ENCODE assay signal across 26 cellular contexts in the genomic region with DNA sequence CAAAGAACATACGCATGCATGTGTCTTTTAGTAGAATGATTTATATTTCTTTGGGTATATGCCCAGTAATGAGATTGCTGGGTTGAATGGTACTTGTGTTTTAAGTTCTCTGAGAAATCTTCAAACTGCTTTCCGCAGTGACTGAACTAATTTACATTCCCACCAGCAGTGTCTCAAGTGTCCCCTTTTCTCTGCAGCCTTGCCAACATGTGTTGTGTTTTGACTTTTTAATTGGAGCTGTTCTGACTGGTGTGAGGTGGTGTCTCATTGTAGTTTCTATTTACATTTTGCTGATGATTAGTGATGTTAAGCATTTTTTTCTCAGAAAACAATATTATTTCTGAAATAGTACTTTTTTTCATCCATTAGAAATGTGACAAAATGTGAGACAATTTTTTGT.
"Had no signal": no experiment of that assay in that cellular context is flagged by ENCODE, and none has a peak within 500 bp of the region (broad histone marks: within the 10 kb centered on the region; RNA-seq: fewer than 3 reads in every experiment).

No MANE protein-coding gene starts in this region.

- H3K27ac ChIP-seq: left ventricle myocardium inferior, pancreas, prostate gland, skin epidermis, stomach, testis, thyroid gland, transverse colon, uterus had no signal

- H3K27me3 ChIP-seq: pancreas, stomach, testis, thyroid gland, transverse colon, uterus had no signal

- ATAC-seq: left colon; naive thymus-derived CD8-positive, alpha-beta T cell; pancreas; right cardiac atrium; sciatic nerve; stimulated activated naive B cell treated with anti-CD40 and anti-IgM and Interleukin-4, amounts not matched to agents 10 μg/mL and 1 μg/mL and 100 μg/mL, for 72 hours; stimulated activated naive CD8-positive, alpha-beta T cell treated with anti-CD3 and anti-CD28 coated beads, Interleukin-15, Interleukin-2, amounts not matched to agents 100 U/mL and 50 U/mL, for 24 hours had no signal

- H3K36me3 ChIP-seq: left ventricle myocardium inferior, pancreas, prostate gland, stomach, thyroid gland, transverse colon, uterus had no signal

- H3K4me3 ChIP-seq: left ventricle myocardium inferior, pancreas, prostate gland, skin epidermis, stomach, testis, thyroid gland, transverse colon, uterus had no signal

- H3K9me3 ChIP-seq: pancreas, prostate gland, testis, thyroid gland, transverse colon, uterus had no signal

- DNase-seq: hypothalamus; immature natural killer cell; kidney; left colon; left ventricle myocardium inferior; midbrain; naive thymus-derived CD8-positive, alpha-beta T cell; nucleus accumbens; pancreas; posterior cingulate gyrus; retina; right cardiac atrium; stimulated activated CD4-positive, alpha-beta T cell treated with anti-CD3 and anti-CD28 coated beads, Interleukin-12 subunit alpha, Interleukin-12 subunit beta, amount 100 ng/mL, for 4 hours; stimulated activated CD4-positive, alpha-beta T cell treated with anti-CD3 and anti-CD28 coated beads, Interleukin-15, amount 100 ng/mL, for 24 hours; stimulated activated CD4-positive, alpha-beta T cell treated with anti-CD3 and anti-CD28 coated beads, Interleukin-2, amount 100 ng/mL, for 24 hours; stimulated activated CD4-positive, alpha-beta T cell treated with anti-CD3 and anti-CD28 coated beads, Interleukin-4, amount 100 ng/mL, for 1 hour; stimulated activated naive B cell treated with anti-CD40 and anti-IgM and Interleukin-4, amounts not matched to agents 10 μg/mL and 1 μg/mL and 100 μg/mL, for 72 hours; stimulated activated naive CD8-positive, alpha-beta T cell treated with anti-CD3 and anti-CD28 coated beads, Interleukin-15, Interleukin-2, amounts not matched to agents 100 U/mL and 50 U/mL, for 24 hours; stomach; testis; thyroid gland; transverse colon; uterus had no signal

- H3K4me1 ChIP-seq: left ventricle myocardium inferior, pancreas, prostate gland, stomach, testis, thyroid gland, transverse colon, uterus had no signal
